8 cellular contexts compared by ENCODE assay signal in the genomic region with DNA sequence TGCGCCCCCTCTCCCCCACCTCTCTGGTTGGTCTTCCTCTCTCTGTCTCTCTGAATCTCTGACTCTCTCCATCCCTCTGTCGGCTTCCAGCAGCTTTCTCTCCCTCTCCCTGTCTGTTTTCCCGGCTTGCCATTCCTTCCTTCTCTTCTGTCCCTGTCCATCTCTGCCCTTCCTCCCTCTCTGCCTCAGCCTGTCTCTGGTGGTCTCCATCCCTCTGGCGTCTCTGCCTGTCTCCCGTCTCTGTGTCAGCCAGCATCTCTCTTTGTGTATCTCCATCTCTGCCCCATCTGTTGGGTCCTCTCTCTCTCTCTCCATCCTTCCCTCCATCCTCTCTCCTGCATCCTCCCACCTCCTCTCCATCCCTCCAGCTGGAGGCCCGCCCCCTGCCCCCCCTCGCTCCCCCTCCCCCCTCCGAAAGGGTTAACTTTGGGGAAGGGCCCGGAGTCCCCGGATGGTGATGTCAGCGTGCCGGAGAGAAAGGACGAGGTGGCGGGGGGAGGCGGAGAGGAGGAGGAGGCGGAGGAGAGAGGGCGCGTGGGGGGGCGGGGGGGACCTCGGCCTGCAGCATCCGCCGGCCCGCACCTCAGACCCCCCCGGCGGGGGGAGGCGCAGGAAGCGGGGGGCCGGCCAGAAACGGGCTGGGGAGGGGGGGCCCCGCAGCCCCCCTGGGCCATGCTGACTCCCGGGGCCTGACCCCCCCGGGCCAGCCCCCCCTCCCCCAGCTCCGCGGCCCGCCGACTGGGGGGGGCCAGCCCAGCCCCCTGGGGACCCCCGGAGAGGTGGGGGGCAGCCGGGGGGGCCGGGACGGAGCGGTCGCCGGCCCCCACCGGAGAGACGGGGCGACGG. TPM values are rescaled to one million over a fixed set of nuclear protein-coding genes. Genes with fewer than 3 reads are reported as not detected.
DNase-seq lines count a peak whose midpoint lies in the region; ATAC-seq, FAIRE-seq and TF ChIP-seq lines count a peak whose summit lies in the region.

Gene BRSK1, plus strand, starts transcription at position 450 of the 846 bp plus-strand sequence. CDS start 446 bp downstream, outside the sequence.

- H3K36me3 ChIP-seq in mammary epithelial cell (ENCODE audit: insufficient read depth, low read length) (no peaks in the 10 kb centered on the region), RWPE2 (ENCODE audit: low read depth) (no peaks in the 10 kb centered on the region), astrocyte (ENCODE audit: insufficient read depth, low read length) (no peaks in the 10 kb centered on the region), iPS-20b (ENCODE audit: insufficient read depth, low read depth, low read length) (peaks cover 15% of the 10 kb centered on the region; the same call in 1 of the 2 replicates), pancreas (no peaks in the 10 kb centered on the region)

- H3K79me2 ChIP-seq in mammary epithelial cell (ENCODE audit: insufficient read depth, low read length) (peaks cover 9% of the 10 kb centered on the region), astrocyte (ENCODE audit: insufficient read depth, low read length) (peaks cover 11% of the 10 kb centered on the region)

- H3K4me2 ChIP-seq in mammary epithelial cell (ENCODE audit: insufficient read depth, low read depth, low read length) (no peak within 1 kb of the TSS), astrocyte (ENCODE audit: low read length) (peak within 1 kb of the TSS; percentile 82)

- FAIRE-seq in astrocyte (lab: Jason Lieb, UNC), result no peak
- FAIRE-seq in pancreas (lab: Jason Lieb, UNC), result no peak

- H3K4me3 Mint-ChIP-seq in MCF 10A (ENCODE audit: unreplicated experiment) (peak within 1 kb of the TSS; percentile 48), astrocyte (ENCODE audit: unreplicated experiment) (peak within 1 kb of the TSS; percentile 82)

- H3K9ac ChIP-seq in mammary epithelial cell (ENCODE audit: insufficient read depth, low read length) (no peak within 1 kb of the TSS), astrocyte (ENCODE audit: low read length) (peak within 1 kb of the TSS; percentile 70), iPS-20b (ENCODE audit: low read depth, low read length) (peak within 1 kb of the TSS; percentile 73)

- 50% methylated on average over 1 of the region's 47 CpGs for WGBS in mammary epithelial cell (ENCODE audit: low coverage, missing lambda C conversion rate)
- 4 to 11% methylated on average over 18 to 38 of the region's 47 CpGs for WGBS in pancreas, 2 donors

- no peaks in the 10 kb centered on the region for H3K9me3 Mint-ChIP-seq in MCF 10A (ENCODE audit: unreplicated experiment)
- no peaks in the 10 kb centered on the region for H3K9me3 Mint-ChIP-seq in astrocyte (ENCODE audit: unreplicated experiment)

- in situ Hi-C loops in mammary epithelial cell (cut with MboI; ENCODE audit: low sequenced_read_pairs in 2 of 2), result no loop called here

- H3K27ac ChIP-seq in mammary epithelial cell (ENCODE audit: insufficient read depth, low read depth, low read length) (no peak within 1 kb of the TSS), RWPE2 (ENCODE audit: poor library complexity, severe bottlenecking) (peak within 1 kb of the TSS; percentile 44), astrocyte (ENCODE audit: low read depth, low read length) (no peak within 1 kb of the TSS), iPS-20b (ENCODE audit: low read length) (no peak within 1 kb of the TSS), pancreas (no peak within 1 kb of the TSS)

- H3K27me3 Mint-ChIP-seq in MCF 10A (ENCODE audit: insufficient read depth, unreplicated experiment) (peaks cover 12% of the 10 kb centered on the region), astrocyte (ENCODE audit: low read depth, unreplicated experiment) (no peaks in the 10 kb centered on the region)

- H3K27ac Mint-ChIP-seq in MCF 10A (ENCODE audit: low read depth, unreplicated experiment) (no peak within 1 kb of the TSS), astrocyte (ENCODE audit: unreplicated experiment) (peak within 1 kb of the TSS; percentile 67)

- no peak for TF ChIP-seq CTCF in MCF 10A (IDR thresholded peaks at IDR 0.05; ENCODE audit: unreplicated experiment)
- TF ChIP-seq CTCF in mammary epithelial cell (conservative IDR thresholded peaks at IDR 0.05 in 1 of 2, IDR thresholded peaks at IDR 0.05 in 1 of 2; ENCODE audit: extremely low read depth in 1 of 2, insufficient read depth in 1 of 2, low read depth in 1 of 2, low read length in 2 of 2), result no peak
- no peak for TF ChIP-seq CTCF in RWPE2 (IDR thresholded peaks at IDR 0.05; ENCODE audit: poor library complexity, severe bottlenecking)
- TF ChIP-seq CTCF in astrocyte (IDR thresholded peaks at IDR 0.05; ENCODE audit: insufficient read depth, low read depth, low read length), result no peak
- TF ChIP-seq CTCF in pancreas (IDR thresholded peaks at IDR 0.05), result no peak

- ATAC-seq in RWPE2 (ENCODE audit: low read depth) (no peak), pancreas (no peak), GM18498 (IDR thresholded peaks at IDR 0.05; ENCODE audit: unreplicated experiment) (no peak)

- no peak within 1 kb of the TSS for H2AFZ ChIP-seq in mammary epithelial cell (ENCODE audit: low read depth, low read length)
- H2AFZ ChIP-seq in astrocyte (ENCODE audit: low read depth, low read length), result peak within 1 kb of the TSS; percentile 77

- CTCF ChIA-PET in MCF 10A (lab: Yijun Ruan, JAX), result interaction anchor here (0.5 to 2.4 kb wide), 3 partner anchors 18 to 218 kb away, joined by 3 to 15 read pairs (median 3); no protein-coding TSS in a partner anchor
- CTCF ChIA-PET in mammary epithelial cell (lab: Charles Lee; ENCODE audit: low non-redundant PET), result no interaction called here

- H4K20me1 ChIP-seq in mammary epithelial cell (ENCODE audit: insufficient read depth, low read length) (no peaks in the 10 kb centered on the region), astrocyte (ENCODE audit: insufficient read depth, low read length) (no peaks in the 10 kb centered on the region)

- DNase-seq in MCF 10A (ENCODE audit: unreplicated experiment), result no peak
- no peak for DNase-seq in mammary epithelial cell
- DNase-seq in RWPE2 (ENCODE audit: low spot score), result peak; percentile 71
- peak; percentile 30 for DNase-seq in astrocyte (ENCODE audit: low read depth)
- DNase-seq in stimulated activated CD4-positive, alpha-beta T cell treated with anti-CD3 and anti-CD28 coated beads, TNF-alpha, amount 100 ng/mL, for 4 hours (ENCODE audit: low read depth in 3 of 3), result peak in 2 of 3 experiments; percentile 38 to 50
- no peak for DNase-seq in pancreas

- peaks cover 4% of the 10 kb centered on the region for H3K4me1 ChIP-seq in mammary epithelial cell (ENCODE audit: insufficient read depth, low read length)
- peaks cover 6% of the 10 kb centered on the region for H3K4me1 ChIP-seq in RWPE2 (ENCODE audit: insufficient read depth, poor library complexity, severe bottlenecking)
- H3K4me1 ChIP-seq in astrocyte (ENCODE audit: insufficient read depth, low read length), result peaks cover 14% of the 10 kb centered on the region
- peaks cover 5% of the 10 kb centered on the region; the same call in 1 of the 2 replicates for H3K4me1 ChIP-seq in iPS-20b (ENCODE audit: insufficient read depth, low read length)
- peaks cover 5 to 8% (median 6%) of the 10 kb centered on the region in 3 donors for H3K4me1 ChIP-seq in pancreas

- H3K4me1 Mint-ChIP-seq in MCF 10A (ENCODE audit: insufficient read depth, unreplicated experiment) (peaks cover 34% of the 10 kb centered on the region), astrocyte (ENCODE audit: low read depth, unreplicated experiment) (no peaks in the 10 kb centered on the region)

- POLR2A ChIA-PET in MCF 10A (lab: Yijun Ruan, JAX), result interaction anchor here (2.7 kb wide), 1 partner anchor 25 kb away, joined by 9 read pairs; the partner anchor contains the start of gene PPP6R1

- H3K36me3 Mint-ChIP-seq in MCF 10A (ENCODE audit: insufficient read depth, unreplicated experiment) (no peaks in the 10 kb centered on the region), astrocyte (ENCODE audit: low read depth, unreplicated experiment) (no peaks in the 10 kb centered on the region)

- dilution Hi-C loops in mammary epithelial cell (cut with HindIII; ENCODE audit: low sequenced_read_pairs), result no loop called here

- intact Hi-C loops in MCF 10A (cut with micrococcal nuclease) (no loop called here), mammary epithelial cell (cut with micrococcal nuclease) (loop anchor here (5.0 kb wide), 1 partner anchor 116 kb away; the partner anchor contains the start of gene DNAAF3), pancreas (cut with DNase I) (no loop called here)

- H3K9me3 ChIP-seq in mammary epithelial cell (replicated peaks; ENCODE audit: insufficient read depth, low read length) (no peaks in the 10 kb centered on the region), RWPE2 (ENCODE audit: severe bottlenecking) (no peaks in the 10 kb centered on the region), astrocyte (ENCODE audit: insufficient read depth, low read depth, low read length) (no peaks in the 10 kb centered on the region), iPS-20b (ENCODE audit: insufficient read depth, low read depth, low read length) (no peaks in the 10 kb centered on the region), pancreas (no peaks in the 10 kb centered on the region)

- BruUV-seq in MCF 10A (replicated peaks; lab: Mats Ljungman, UMichigan) (no TSS peak), mammary epithelial cell (replicated peaks; lab: Mats Ljungman, UMichigan) (no TSS peak)

- H3K27me3 ChIP-seq in mammary epithelial cell (ENCODE audit: insufficient read depth, low read length), result no peaks in the 10 kb centered on the region
- H3K27me3 ChIP-seq in RWPE2 (ENCODE audit: insufficient read depth, poor library complexity, severe bottlenecking), result no peaks in the 10 kb centered on the region
- H3K27me3 ChIP-seq in astrocyte (ENCODE audit: insufficient read depth, low read length), result no peaks in the 10 kb centered on the region
- no peaks in the 10 kb centered on the region for H3K27me3 ChIP-seq in iPS-20b (ENCODE audit: insufficient read depth, low read length)
- no peaks in the 10 kb centered on the region for H3K27me3 ChIP-seq in pancreas

- H3K4me3 ChIP-seq in mammary epithelial cell (replicated peaks in 1 of 3; ENCODE audit: insufficient read depth in 1 of 3, low read depth in 2 of 3, low read length in 3 of 3) (no peak within 1 kb of the TSS), RWPE2 (ENCODE audit: severe bottlenecking) (peak within 1 kb of the TSS; percentile 43), astrocyte (ENCODE audit: insufficient read depth, low read depth, low read length) (peak within 1 kb of the TSS; percentile 37), iPS-20b (ENCODE audit: low read length) (peak within 1 kb of the TSS; percentile 65), pancreas (peak within 1 kb of the TSS in 1 of 4 donors; percentile 30)

RNA-seq across cellular contexts. Expression of gene BRSK1, which starts in this region (rescaled TPM):
- 3.8 and 5.1 TPM in 2 replicates for total RNA-seq in MCF 10A (2022)
- total RNA-seq in mammary epithelial cell, result 1 to 10 TPM; 1.5 to 4.2 TPM
- 0.27 TPM for polyA plus RNA-seq in mammary epithelial cell
- 0.36 TPM for polyA minus RNA-seq in mammary epithelial cell
- total RNA-seq in astrocyte, result 17.6 and 18.8 TPM in 2 replicates
- 1 to 10 TPM in 3 of 6 donors, under 1 TPM in 3; 0.46 to 2.5 (median 1.1) TPM for total RNA-seq in pancreas
- 1 to 10 TPM; 4.8 to 9.2 TPM for polyA plus RNA-seq in pancreas

Comparison
In these comparisons a context has a peak if more than half of its experiments do, and no peak if none do; other contexts are left out.
1. DNase-seq: peak in RWPE2 (single experiment), astrocyte (single experiment) and stimulated activated CD4-positive, alpha-beta T cell treated with anti-CD3 and anti-CD28 coated beads, TNF-alpha, amount 100 ng/mL, for 4 hours (2 of 3); none in MCF 10A (single experiment), mammary epithelial cell (single experiment) and pancreas (0 of 6).
2. H3K4me3 ChIP-seq: peak in RWPE2 (single experiment), astrocyte (single experiment) and iPS-20b (single experiment); none in mammary epithelial cell (0 of 3).